Comparison of ENCODE assay signal across 24 cellular contexts in genomic region chr11:28461338-28461737, GRCh38.
DNase-seq lines count a peak whose midpoint lies in the region; ATAC-seq and TF ChIP-seq lines count a peak whose summit lies in the region.
"Had no signal": no experiment of that assay in that cellular context is flagged by ENCODE, and none has a peak within 500 bp of the region (broad histone marks: within the 10 kb centered on the region; RNA-seq: fewer than 3 reads in every experiment).

No MANE protein-coding gene starts in this region.

- H3K9me3 Mint-ChIP-seq in osteocyte (ENCODE audit: unreplicated experiment): no peaks in the 10 kb centered on the region
- H3K9me3 Mint-ChIP-seq: activated B cell treated with CpG ODN at 0.5 μM for 24 hours; CD8-positive, alpha-beta T cell; stimulated activated memory B cell treated with anti-CD40 and anti-IgM and Interleukin-4, amounts not matched to agents 10 μg/mL and 1 μg/mL and 100 μg/mL, for 72 hours had no signal

- TF ChIP-seq CTCF in AG10803 (conservative IDR thresholded peaks at IDR 0.05; ENCODE audit: low read length) (no peak), osteocyte (IDR thresholded peaks at IDR 0.05) (no peak)

- intact Hi-C loops in Right ventricle myocardium superior (cut with DNase I): no loop called here

- H3K27ac Mint-ChIP-seq in osteocyte (ENCODE audit: unreplicated experiment): no peak overlapping the region
- H3K27ac Mint-ChIP-seq: activated B cell treated with CpG ODN at 0.5 μM for 24 hours; activated naive CD8-positive, alpha-beta T cell treated with anti-CD3 and anti-CD28 coated beads, Interleukin-2, amount 10 ng/mL, durations not matched to agents 7 days and 5 days; CD8-positive, alpha-beta T cell; stimulated activated memory B cell treated with anti-CD40 and anti-IgM and Interleukin-4, amounts not matched to agents 10 μg/mL and 1 μg/mL and 100 μg/mL, for 72 hours had no signal

- no peak overlapping the region for H3K4me3 ChIP-seq in AG10803 (ENCODE audit: low read length)
- H3K4me3 ChIP-seq: GM12878, smooth muscle cell, testis, vagina had no signal

- H3K36me3 Mint-ChIP-seq in osteocyte (ENCODE audit: unreplicated experiment): no peaks in the 10 kb centered on the region
- H3K36me3 Mint-ChIP-seq: activated naive CD8-positive, alpha-beta T cell treated with anti-CD3 and anti-CD28 coated beads, Interleukin-2, amount 10 ng/mL, durations not matched to agents 7 days and 5 days; CD8-positive, alpha-beta T cell; stimulated activated memory B cell treated with anti-CD40 and anti-IgM and Interleukin-4, amounts not matched to agents 10 μg/mL and 1 μg/mL and 100 μg/mL, for 72 hours had no signal

- DNase-seq in AG10803 (ENCODE audit: low read depth) (peak; percentile 83), HT1080 (ENCODE audit: low read depth) (peak; percentile 29), dermis blood vessel endothelial cell (peak; percentile 4), iris pigment epithelial cell (ENCODE audit: low read depth) (peak; percentile 79), osteocyte (ENCODE audit: extremely low spot score, unreplicated experiment) (no peak), Right ventricle myocardium superior (no peak), NCI-H2029 treated with DMSO at 0.1 percent for 48 hours (lab: John Stamatoyannopoulos, UW) (no peak)
- DNase-seq in activated CD8-positive, alpha-beta memory T cell treated with anti-CD3 and anti-CD28 coated beads, Interleukin-2, amount 50 U/mL, for 4 hours: no peak
- DNase-seq: activated B cell treated with CpG ODN at 0.5 μM for 24 hours; activated CD4-positive, alpha-beta T cell treated with anti-CD3 and anti-CD28 coated beads, Interleukin-2, amount 50 U/mL, for 48 hours; activated effector memory CD4-positive, alpha-beta T cell treated with Interleukin-2 at 50 U/mL for 16 hours; activated naive CD8-positive, alpha-beta T cell treated with anti-CD3 and anti-CD28 coated beads, Interleukin-2, amount 10 ng/mL, durations not matched to agents 7 days and 5 days; CD8-positive, alpha-beta T cell; DMS153; GF-D8; NCI-H1417; NCI-H2171; NCI-H526 treated with DMSO at 0.1 percent for 48 hours; T1000; testis had no signal

- H3K4me1 Mint-ChIP-seq in osteocyte (ENCODE audit: unreplicated experiment): peaks cover 17% of the 10 kb centered on the region
- H3K4me1 Mint-ChIP-seq: activated B cell treated with CpG ODN at 0.5 μM for 24 hours; activated naive CD8-positive, alpha-beta T cell treated with anti-CD3 and anti-CD28 coated beads, Interleukin-2, amount 10 ng/mL, durations not matched to agents 7 days and 5 days; stimulated activated memory B cell treated with anti-CD40 and anti-IgM and Interleukin-4, amounts not matched to agents 10 μg/mL and 1 μg/mL and 100 μg/mL, for 72 hours had no signal

- no peak for ATAC-seq in Right ventricle myocardium superior (ENCODE audit: poor library complexity)
- ATAC-seq: CD8-positive, alpha-beta T cell; GM12878; stimulated activated memory B cell treated with anti-CD40 and anti-IgM and Interleukin-4, amounts not matched to agents 10 μg/mL and 1 μg/mL and 100 μg/mL, for 72 hours had no signal

- H3K4me3 Mint-ChIP-seq in osteocyte (ENCODE audit: unreplicated experiment): no peak overlapping the region
- H3K4me3 Mint-ChIP-seq: activated B cell treated with CpG ODN at 0.5 μM for 24 hours; activated naive CD8-positive, alpha-beta T cell treated with anti-CD3 and anti-CD28 coated beads, Interleukin-2, amount 10 ng/mL, durations not matched to agents 7 days and 5 days; CD8-positive, alpha-beta T cell; stimulated activated memory B cell treated with anti-CD40 and anti-IgM and Interleukin-4, amounts not matched to agents 10 μg/mL and 1 μg/mL and 100 μg/mL, for 72 hours had no signal

- H3K27me3 Mint-ChIP-seq in osteocyte (ENCODE audit: unreplicated experiment): no peaks in the 10 kb centered on the region
- H3K27me3 Mint-ChIP-seq: activated B cell treated with CpG ODN at 0.5 μM for 24 hours; activated naive CD8-positive, alpha-beta T cell treated with anti-CD3 and anti-CD28 coated beads, Interleukin-2, amount 10 ng/mL, durations not matched to agents 7 days and 5 days; stimulated activated memory B cell treated with anti-CD40 and anti-IgM and Interleukin-4, amounts not matched to agents 10 μg/mL and 1 μg/mL and 100 μg/mL, for 72 hours had no signal

Comparison
In these comparisons a context has a peak if more than half of its experiments do, and no peak if none do; other contexts are left out.
1. DNase-seq: peak in AG10803 (single experiment), HT1080 (single experiment), dermis blood vessel endothelial cell (single experiment) and iris pigment epithelial cell (single experiment); none in osteocyte (single experiment), activated CD8-positive, alpha-beta memory T cell treated with anti-CD3 and anti-CD28 coated beads, Interleukin-2, amount 50 U/mL, for 4 hours (single experiment), Right ventricle myocardium superior (single experiment) and NCI-H2029 treated with DMSO at 0.1 percent for 48 hours (single experiment).